35 cellular contexts compared by ENCODE assay signal in genomic region chr5:38016835-38017234, GRCh38.
DNase-seq lines count a peak whose midpoint lies in the region; ATAC-seq and TF ChIP-seq lines count a peak whose summit lies in the region.
"Had no signal": no experiment of that assay in that cellular context is flagged by ENCODE, and none has a peak within 500 bp of the region (broad histone marks: within the 10 kb centered on the region; RNA-seq: fewer than 3 reads in every experiment).

No MANE protein-coding gene starts in this region.

- no peaks in the 10 kb centered on the region for H3K27me3 ChIP-seq in cardiac muscle cell
- no peaks in the 10 kb centered on the region for H3K27me3 ChIP-seq in GM23338 (ENCODE audit: insufficient read depth)
- no peaks in the 10 kb centered on the region for H3K27me3 ChIP-seq in esophagus muscularis mucosa
- H3K27me3 ChIP-seq: BE2C; BLaER1; BLaER1 treated with 17β-estradiol and CSF1 and Interleukin-3, amounts not matched to agents 10 nM and 100 nM had no signal

- intact Hi-C loops in left ventricle myocardium superior (cut with micrococcal nuclease) (no loop called here), esophagus muscularis mucosa (cut with DNase I) (no loop called here)

- no peak overlapping the region for H3K27ac Mint-ChIP-seq in GM23338
- no peak overlapping the region for H3K27ac Mint-ChIP-seq in activated T-helper 17 cell treated with anti-CD3 and anti-CD28 coated beads, Interleukin-2, amount 50 U/mL, for 72 hours
- H3K27ac Mint-ChIP-seq: B cell; CD14-positive monocyte; CD4-positive, alpha-beta memory T cell; CD4-positive, alpha-beta T cell; CD4-positive, CD25-positive, alpha-beta regulatory T cell; CD8-positive, alpha-beta memory T cell; CD8-positive, alpha-beta T cell had no signal

- WGBS in esophagus muscularis mucosa = 95% methylated on average over 7 of the region's 7 CpGs

- H3K4me1 ChIP-seq in cardiac muscle cell (ENCODE audit: low read depth) (no peaks in the 10 kb centered on the region), GM23338 (ENCODE audit: insufficient read depth) (no peaks in the 10 kb centered on the region), esophagus muscularis mucosa (no peaks in the 10 kb centered on the region)
- H3K4me1 ChIP-seq: A549; BLaER1; BLaER1 treated with 17β-estradiol and CSF1 and Interleukin-3, amounts not matched to agents 10 nM and 100 nM; Caco-2 had no signal

- H3K4me3 Mint-ChIP-seq in GM23338 = no peak overlapping the region
- H3K4me3 Mint-ChIP-seq in activated T-helper 17 cell treated with anti-CD3 and anti-CD28 coated beads, Interleukin-2, amount 50 U/mL, for 72 hours = no peak overlapping the region
- H3K4me3 Mint-ChIP-seq: B cell; CD14-positive monocyte; CD4-positive, alpha-beta memory T cell; CD4-positive, alpha-beta T cell; CD4-positive, CD25-positive, alpha-beta regulatory T cell; CD8-positive, alpha-beta memory T cell; CD8-positive, alpha-beta T cell had no signal

- H3K36me3 ChIP-seq in cardiac muscle cell (no peaks in the 10 kb centered on the region), GM23338 (ENCODE audit: insufficient read depth) (no peaks in the 10 kb centered on the region), esophagus muscularis mucosa (no peaks in the 10 kb centered on the region)
- H3K36me3 ChIP-seq: BE2C; BLaER1; BLaER1 treated with 17β-estradiol and CSF1 and Interleukin-3, amounts not matched to agents 10 nM and 100 nM had no signal

- TF ChIP-seq CTCF in cardiac muscle cell (IDR thresholded peaks at IDR 0.05; ENCODE audit: low read depth, low read length) (no peak), GM23338 (conservative IDR thresholded peaks at IDR 0.05; ENCODE audit: low read depth in 2 of 2) (no peak), esophagus muscularis mucosa (IDR thresholded peaks at IDR 0.05) (no peak)

- H3K9me2 ChIP-seq in GM23338 (ENCODE audit: insufficient read depth) = 0 out of 2 replicates have a peak, but pooled peaks cover 9% of the 10 kb centered on the region

- peak overlapping the region; percentile 40; the same call in 1 of the 2 replicates for H2AFZ ChIP-seq in GM23338

- TF ChIP-seq POLR2A in esophagus muscularis mucosa (IDR thresholded peaks at IDR 0.05; ENCODE audit: low read depth) = no peak

- H3K36me3 Mint-ChIP-seq in GM23338 (ENCODE audit: low read depth) = no peaks in the 10 kb centered on the region
- H3K36me3 Mint-ChIP-seq in activated T-helper 17 cell treated with anti-CD3 and anti-CD28 coated beads, Interleukin-2, amount 50 U/mL, for 72 hours (ENCODE audit: low read depth) = no peaks in the 10 kb centered on the region
- H3K36me3 Mint-ChIP-seq: CD14-positive monocyte; CD4-positive, alpha-beta memory T cell; CD4-positive, CD25-positive, alpha-beta regulatory T cell; CD8-positive, alpha-beta memory T cell; CD8-positive, alpha-beta T cell had no signal

- no peak for ATAC-seq in left ventricle myocardium superior
- no peak for ATAC-seq in GM23338
- no peak for ATAC-seq in activated T-helper 17 cell treated with anti-CD3 and anti-CD28 coated beads, Interleukin-2, amount 50 U/mL, for 72 hours (replicated peaks)
- ATAC-seq: A549; CD8-positive, alpha-beta T cell had no signal

- H3K9me3 ChIP-seq in cardiac muscle cell (ENCODE audit: low read depth) = no peaks in the 10 kb centered on the region
- H3K9me3 ChIP-seq in esophagus muscularis mucosa = no peaks in the 10 kb centered on the region
- H3K9me3 ChIP-seq: A549; BE2C; BLaER1; BLaER1 treated with 17β-estradiol and CSF1 and Interleukin-3, amounts not matched to agents 10 nM and 100 nM; Caco-2 had no signal

- no peaks in the 10 kb centered on the region for H3K79me2 ChIP-seq in GM23338 (replicated peaks; ENCODE audit: insufficient read depth)

- peak overlapping the region; percentile 4 for H3K27ac ChIP-seq in cardiac muscle cell
- H3K27ac ChIP-seq in GM23338 (ENCODE audit: low read depth) = no peak overlapping the region
- no peak overlapping the region for H3K27ac ChIP-seq in esophagus muscularis mucosa (replicated peaks in 1 of 4)
- H3K27ac ChIP-seq: 22Rv1; A549; BLaER1; BLaER1 treated with 17β-estradiol and CSF1 and Interleukin-3, amounts not matched to agents 10 nM and 100 nM; C4-2B had no signal

- H3K4me2 ChIP-seq in GM23338 = no peak overlapping the region
- H3K4me2 ChIP-seq: A549; BLaER1; BLaER1 treated with 17β-estradiol and CSF1 and Interleukin-3, amounts not matched to agents 10 nM and 100 nM had no signal

- no peaks in the 10 kb centered on the region for H3K27me3 Mint-ChIP-seq in GM23338 (ENCODE audit: insufficient read depth, low read depth, poor library complexity)
- peaks cover 3% of the 10 kb centered on the region for H3K27me3 Mint-ChIP-seq in activated T-helper 17 cell treated with anti-CD3 and anti-CD28 coated beads, Interleukin-2, amount 50 U/mL, for 72 hours
- H3K27me3 Mint-ChIP-seq: B cell; CD4-positive, alpha-beta memory T cell; CD4-positive, alpha-beta T cell; CD4-positive, CD25-positive, alpha-beta regulatory T cell; CD8-positive, alpha-beta memory T cell had no signal

- DNase-seq in cardiac muscle cell (ENCODE audit: low read depth in 1 of 2, low spot score in 1 of 2) (no peak), left ventricle myocardium superior (no peak), GM23338 (ENCODE audit: low spot score) (no peak), esophagus muscularis mucosa (ENCODE audit: extremely low spot score) (peak; percentile 31), left kidney (ENCODE audit: low read depth, low spot score) (peak; percentile 55), mesenteric fat pad (ENCODE audit: low spot score) (no peak), Kasumi-1 (lab: John Stamatoyannopoulos, UW) (no peak)
- DNase-seq: 8988T; ACHN; AML-193; BE2C; C1 segment of cervical spinal cord; Caco-2; Calu3; CD4-positive, alpha-beta memory T cell; CD4-positive, alpha-beta T cell; CD4-positive, CD25-positive, alpha-beta regulatory T cell; CD8-positive, alpha-beta memory T cell; CD8-positive, alpha-beta T cell; COR-L47; DMS 273 treated with DMSO at 0.1 percent for 48 hours; DMS153; DMS53; DMS79; DMS79 treated with DMSO at 0.1 percent for 48 hours; DND-41; EL had no signal

- H3F3A ChIP-seq in GM23338 (replicated peaks; ENCODE audit: low read depth) = no peaks in the 10 kb centered on the region

- H3K4me3 ChIP-seq in cardiac muscle cell (no peak overlapping the region), GM23338 (no peak overlapping the region), esophagus muscularis mucosa (no peak overlapping the region)
- H3K4me3 ChIP-seq: A549; BLaER1; BLaER1 treated with 17β-estradiol and CSF1 and Interleukin-3, amounts not matched to agents 10 nM and 100 nM had no signal

- no peaks in the 10 kb centered on the region for H3K9me3 Mint-ChIP-seq in GM23338
- H3K9me3 Mint-ChIP-seq in activated T-helper 17 cell treated with anti-CD3 and anti-CD28 coated beads, Interleukin-2, amount 50 U/mL, for 72 hours = peaks cover 3% of the 10 kb centered on the region
- H3K9me3 Mint-ChIP-seq: CD4-positive, alpha-beta T cell; CD8-positive, alpha-beta T cell had no signal

- no peak for TF ChIP-seq EP300 in esophagus muscularis mucosa (IDR thresholded peaks at IDR 0.05)

- H3K4me1 Mint-ChIP-seq in GM23338 = peaks cover 1% of the 10 kb centered on the region; the same call in 2 of the 3 replicates
- no peaks in the 10 kb centered on the region for H3K4me1 Mint-ChIP-seq in activated T-helper 17 cell treated with anti-CD3 and anti-CD28 coated beads, Interleukin-2, amount 50 U/mL, for 72 hours
- H3K4me1 Mint-ChIP-seq: B cell; CD14-positive monocyte; CD4-positive, alpha-beta memory T cell; CD4-positive, CD25-positive, alpha-beta regulatory T cell; CD8-positive, alpha-beta memory T cell had no signal

- H4K20me1 ChIP-seq in GM23338 (replicated peaks; ENCODE audit: insufficient read depth) = no peaks in the 10 kb centered on the region
- H4K20me1 ChIP-seq: BLaER1; BLaER1 treated with 17β-estradiol and CSF1 and Interleukin-3, amounts not matched to agents 10 nM and 100 nM had no signal

TF ChIP-seq in GM23338, 12 proteins besides CTCF, POLR2A, EP300 and RAD21 (continues in another document):
- TF ChIP-seq EZH2phosphoT487 (IDR thresholded peaks at IDR 0.05; ENCODE audit: unreplicated experiment) (no peak), REST (IDR thresholded peaks at IDR 0.05; ENCODE audit: unreplicated experiment) (no peak)

Comparison
In these comparisons a context has a peak if more than half of its experiments do, and no peak if none do; other contexts are left out.
1. DNase-seq: peak in esophagus muscularis mucosa (single experiment) and left kidney (single experiment); none in cardiac muscle cell (0 of 2), left ventricle myocardium superior (single experiment), GM23338 (single experiment), mesenteric fat pad (single experiment) and Kasumi-1 (0 of 2).